In the genomic region with DNA sequence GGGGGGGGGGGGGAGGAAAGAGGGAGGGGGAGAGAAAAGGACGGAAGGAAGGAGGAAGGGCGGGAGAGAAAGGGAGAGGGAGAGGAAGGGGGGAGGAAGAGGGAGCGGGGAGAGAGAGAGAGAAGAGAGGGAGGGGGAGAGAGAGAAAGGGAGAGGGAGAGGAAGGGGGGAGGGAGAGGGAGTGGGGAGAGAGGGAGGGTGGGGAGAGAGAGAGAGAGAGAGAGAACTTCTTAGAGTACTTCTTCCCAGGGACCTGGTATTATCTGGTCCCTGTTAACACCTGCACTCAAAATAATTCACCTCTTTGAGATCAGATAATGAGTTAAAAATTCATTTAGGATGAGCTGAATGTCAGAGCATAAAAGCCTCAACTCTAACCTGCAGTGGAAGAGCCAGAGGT, we compare ENCODE assay signal across 7 cellular contexts. TPM values are rescaled to one million over a fixed set of nuclear protein-coding genes. Genes with fewer than 3 reads are reported as not detected.
DNase-seq lines count a peak whose midpoint lies in the region; ATAC-seq, FAIRE-seq and TF ChIP-seq lines count a peak whose summit lies in the region.

No MANE protein-coding gene starts in this region.

- peak overlapping the region; percentile 78 for H2BK5ac ChIP-seq in IMR-90 (ENCODE audit: low read depth, low read length, poor library complexity, severe bottlenecking)

- peak overlapping the region; percentile 99 for H3K4ac ChIP-seq in IMR-90 (ENCODE audit: low read depth, low read length)

- no peak for FAIRE-seq in keratinocyte (lab: Jason Lieb, UNC)

- intact Hi-C loops in IMR-90 (cut with micrococcal nuclease) (no loop called here), lower leg skin (cut with DNase I; ENCODE audit: low total_unique reads) (no loop called here)

- no peak for TF ChIP-seq CTCF in IMR-90 (conservative IDR thresholded peaks at IDR 0.05; ENCODE audit: low read depth, low read length)
- no peak for TF ChIP-seq CTCF in keratinocyte (optimal IDR thresholded peaks at IDR 0.05 in 1 of 3, IDR thresholded peaks at IDR 0.05 in 1 of 3, conservative IDR thresholded peaks at IDR 0.05 in 1 of 3; ENCODE audit: extremely low read depth in 1 of 3, insufficient read depth in 2 of 3, low read length in 3 of 3)
- TF ChIP-seq CTCF in lower leg skin (IDR thresholded peaks at IDR 0.05): no peak

- no peak overlapping the region for H2BK15ac ChIP-seq in IMR-90 (ENCODE audit: low read depth, low read length)

- H3K9me1 ChIP-seq in IMR-90 (ENCODE audit: insufficient read depth, low read length): peaks cover 13% of the 10 kb centered on the region
- no peaks in the 10 kb centered on the region for H3K9me1 ChIP-seq in keratinocyte (ENCODE audit: control insufficient read depth, extremely low read depth, insufficient read depth, low read length)

- peak overlapping the region; percentile 94 for H3K4me3 Mint-ChIP-seq in activated naive CD8-positive, alpha-beta T cell treated with anti-CD3 and anti-CD28 coated beads, Interleukin-2, amount 50 U/mL, for 24 hours

- WGBS in IMR-90 (ENCODE audit: extremely low coverage in 2 of 2, insufficient read length in 1 of 2), 2 experiments: no CpG with 5 or more reads among the region's 3 CpGs
- WGBS in lower leg skin, 2 donors: 0 to 8% methylated on average over 2 of the region's 3 CpGs

- H3K56ac ChIP-seq in IMR-90 (ENCODE audit: extremely low read depth, insufficient read depth, low read length): peak overlapping the region; percentile 96; the same call in 1 of the 2 replicates

- peaks cover 24% of the 10 kb centered on the region for H3K4me1 Mint-ChIP-seq in activated naive CD8-positive, alpha-beta T cell treated with anti-CD3 and anti-CD28 coated beads, Interleukin-2, amount 50 U/mL, for 24 hours

- TF ChIP-seq POLR2A in IMR-90 (IDR thresholded peaks at IDR 0.05; ENCODE audit: low read depth, low read length) (no peak), lower leg skin (IDR thresholded peaks at IDR 0.05) (no peak)

- no peaks in the 10 kb centered on the region for H3K9me3 ChIP-seq in IMR-90 (ENCODE audit: control insufficient read depth, insufficient read depth, low read length)
- no peaks in the 10 kb centered on the region for H3K9me3 ChIP-seq in keratinocyte (ENCODE audit: control insufficient read depth, low read depth, low read length)
- H3K9me3 ChIP-seq in subcutaneous abdominal adipose tissue (ENCODE audit: control insufficient read depth in 5 of 5, low read length in 5 of 5): no peaks in the 10 kb centered on the region

- in situ Hi-C loops in IMR-90 (cut with MboI; ENCODE audit: low sequenced_read_pairs): no loop called here
- in situ Hi-C loops in G401 (cut with HindIII; ENCODE audit: low sequenced_read_pairs): no loop called here

- DNase-seq in IMR-90: peak; percentile 12
- no peak for DNase-seq in activated naive CD8-positive, alpha-beta T cell treated with anti-CD3 and anti-CD28 coated beads, Interleukin-2, amount 50 U/mL, for 24 hours
- no peak for DNase-seq in keratinocyte (ENCODE audit: low read depth, low spot score)
- DNase-seq in G401 (ENCODE audit: low spot score): no peak
- no peak for DNase-seq in lower leg skin (ENCODE audit: low spot score in 2 of 2)

- peaks cover 46% of the 10 kb centered on the region for H4K20me1 ChIP-seq in IMR-90 (ENCODE audit: insufficient read depth, low read length)
- peaks cover 7% of the 10 kb centered on the region for H4K20me1 ChIP-seq in keratinocyte (ENCODE audit: control insufficient read depth, extremely low read depth, insufficient read depth, low read length)

- no peaks in the 10 kb centered on the region for H3K9me3 Mint-ChIP-seq in activated naive CD8-positive, alpha-beta T cell treated with anti-CD3 and anti-CD28 coated beads, Interleukin-2, amount 50 U/mL, for 24 hours

- POLR2A ChIA-PET in IMR-90 (lab: Charles Lee; ENCODE audit: unreplicated experiment): no interaction called here

- H3K4me3 ChIP-seq in IMR-90 (ENCODE audit: insufficient read depth, low read depth, low read length) (peak overlapping the region; percentile 75), keratinocyte (ENCODE audit: control insufficient read depth in 2 of 3, extremely low read depth in 1 of 3, insufficient read depth in 2 of 3, low read depth in 1 of 3, low read length in 3 of 3) (peak overlapping the region; percentile 92 to 100 (median 99)), subcutaneous abdominal adipose tissue (ENCODE audit: low read depth in 1 of 5, low read length in 5 of 5) (peak overlapping the region; percentile 78 to 100 (median 99)), lower leg skin (ENCODE audit: low read depth, poor library complexity, severe bottlenecking) (no peak overlapping the region)

- H2BK20ac ChIP-seq in IMR-90 (ENCODE audit: low read depth, low read length): no peak overlapping the region

- H3K14ac ChIP-seq in IMR-90 (replicated peaks; ENCODE audit: low read depth, low read length): peak overlapping the region; percentile 99

- no peaks in the 10 kb centered on the region for H3K27me3 Mint-ChIP-seq in activated naive CD8-positive, alpha-beta T cell treated with anti-CD3 and anti-CD28 coated beads, Interleukin-2, amount 50 U/mL, for 24 hours

- peak overlapping the region; percentile 96 to 99; a peak in 2 of 4 replicates for H4K8ac ChIP-seq in IMR-90 (ENCODE audit: low read depth in 2 of 2, low read length in 2 of 2)

- peaks cover 29 to 56% of the 10 kb centered on the region in 2 experiments for H3K79me1 ChIP-seq in IMR-90 (ENCODE audit: low read depth in 1 of 2, low read length in 2 of 2)

- H2AFZ ChIP-seq in IMR-90 (replicated peaks; ENCODE audit: low read length, poor library complexity) (no peak overlapping the region), keratinocyte (ENCODE audit: control insufficient read depth, low read length) (no peak overlapping the region)

- H3K36me3 ChIP-seq in IMR-90 (ENCODE audit: control insufficient read depth, insufficient read depth, low read length) (peaks cover 33% of the 10 kb centered on the region), keratinocyte (ENCODE audit: control insufficient read depth in 2 of 2, extremely low read depth in 1 of 2, insufficient read depth in 2 of 2, low read length in 2 of 2) (peaks cover 30 to 35% of the 10 kb centered on the region in 2 experiments), subcutaneous abdominal adipose tissue (ENCODE audit: control insufficient read depth in 5 of 5, insufficient read depth in 5 of 5, low read length in 5 of 5) (peaks cover 1 to 37% (median 36%) of the 10 kb centered on the region in 5 donors)

- H4K5ac ChIP-seq in IMR-90 (ENCODE audit: low read depth, low read length): peak overlapping the region; percentile 78; the same call in 1 of the 2 replicates

- H4K91ac ChIP-seq in IMR-90 (ENCODE audit: insufficient read depth, low read depth, low read length): peak overlapping the region; percentile 97; the same call in 1 of the 2 replicates

- H3K23ac ChIP-seq in IMR-90 (ENCODE audit: low read depth, low read length): peak overlapping the region; percentile 98

- H3K27ac Mint-ChIP-seq in activated naive CD8-positive, alpha-beta T cell treated with anti-CD3 and anti-CD28 coated beads, Interleukin-2, amount 50 U/mL, for 24 hours: peak overlapping the region; percentile 88

- BruUV-seq in IMR-90 (replicated peaks; lab: Mats Ljungman, UMichigan): no TSS peak

- no peak for ATAC-seq in IMR-90 (ENCODE audit: low read depth)
- ATAC-seq in activated naive CD8-positive, alpha-beta T cell treated with anti-CD3 and anti-CD28 coated beads, Interleukin-2, amount 50 U/mL, for 24 hours: no peak
- no peak for ATAC-seq in HG02610 (IDR thresholded peaks at IDR 0.05; ENCODE audit: unreplicated experiment)

- H3K27ac ChIP-seq in IMR-90 (ENCODE audit: insufficient read depth, low read length): no peak overlapping the region
- H3K27ac ChIP-seq in keratinocyte (ENCODE audit: control insufficient read depth, insufficient read depth, low read length): peak overlapping the region; percentile 95
- H3K27ac ChIP-seq in subcutaneous abdominal adipose tissue (ENCODE audit: low read depth, low read length): peak overlapping the region; percentile 84

- CTCF ChIA-PET in IMR-90 (lab: Yijun Ruan, JAX): interaction anchor here (1.6 kb wide), 1 partner anchor 419 kb away, joined by 7 read pairs; no protein-coding TSS in a partner anchor

- TF ChIP-seq RAD21 in IMR-90 (IDR thresholded peaks at IDR 0.05; ENCODE audit: low read length): no peak

- H3K79me2 ChIP-seq in keratinocyte (ENCODE audit: control insufficient read depth, insufficient read depth, low read length): peaks cover 34% of the 10 kb centered on the region

- no peak overlapping the region for H2BK120ac ChIP-seq in IMR-90 (ENCODE audit: low read depth, low read length)

- peak overlapping the region; percentile 99; the same call in 1 of the 2 replicates for H2AK5ac ChIP-seq in IMR-90 (ENCODE audit: low read depth, low read length)

- peaks cover 4% of the 10 kb centered on the region; the same call in 1 of the 2 replicates for H3K4me1 ChIP-seq in IMR-90 (ENCODE audit: control insufficient read depth, insufficient read depth, low read length)
- peaks cover 6% of the 10 kb centered on the region for H3K4me1 ChIP-seq in keratinocyte (ENCODE audit: control insufficient read depth, extremely low read depth, insufficient read depth, low read length)
- peaks cover 7 to 32% (median 21%) of the 10 kb centered on the region in 5 donors for H3K4me1 ChIP-seq in subcutaneous abdominal adipose tissue (ENCODE audit: control insufficient read depth in 5 of 5, insufficient read depth in 5 of 5, low read length in 5 of 5)

- H3K36me3 Mint-ChIP-seq in activated naive CD8-positive, alpha-beta T cell treated with anti-CD3 and anti-CD28 coated beads, Interleukin-2, amount 50 U/mL, for 24 hours (ENCODE audit: low read depth): peaks cover 17% of the 10 kb centered on the region

- H2AK9ac ChIP-seq in IMR-90 (replicated peaks; ENCODE audit: low read depth, low read length, poor library complexity): peak overlapping the region; percentile 100

- H3K9ac ChIP-seq in IMR-90 (ENCODE audit: low read depth, low read length): peak overlapping the region; percentile 90
- peak overlapping the region; percentile 96 for H3K9ac ChIP-seq in keratinocyte (ENCODE audit: control insufficient read depth, extremely low read depth, insufficient read depth, low read length)
- H3K9ac ChIP-seq in subcutaneous abdominal adipose tissue (ENCODE audit: low read length in 5 of 5): peak overlapping the region; percentile 99 to 100 (median 100)

- H3K4me2 ChIP-seq in IMR-90 (ENCODE audit: low read depth, low read length): peak overlapping the region; percentile 95
- peak overlapping the region; percentile 97 for H3K4me2 ChIP-seq in keratinocyte (ENCODE audit: control insufficient read depth, extremely low read depth, insufficient read depth, low read depth, low read length)

- H3K27me3 ChIP-seq in IMR-90 (ENCODE audit: control insufficient read depth, insufficient read depth, low read length) (peaks cover 7% of the 10 kb centered on the region), keratinocyte (ENCODE audit: control insufficient read depth, extremely low read depth, insufficient read depth, low read length) (peaks cover 4% of the 10 kb centered on the region), subcutaneous abdominal adipose tissue (ENCODE audit: control insufficient read depth in 5 of 5, insufficient read depth in 4 of 5, low read length in 5 of 5) (no peaks in the 10 kb centered on the region)

- H3K18ac ChIP-seq in IMR-90 (ENCODE audit: low read depth, low read length): no peak overlapping the region

- dilution Hi-C loops in IMR-90 (cut with HindIII; ENCODE audit: low sequenced_read_pairs, unreplicated experiment) (no loop called here), keratinocyte (cut with MboI; ENCODE audit: extremely low pct_ligation_motif_present, low sequenced_read_pairs) (no loop called here)

RNA-seq across cellular contexts. Expression of a gene that starts 1.1 kb away (rescaled TPM):
- total RNA-seq in IMR-90 (2012; rRNA removed) (443 and 475 TPM in 2 replicates), lower leg skin (100 to 1,000 TPM in 1 of 4 donors, 10 to 100 TPM in 3; 73.7 to 105 (median 93.0) TPM)
- polyA plus RNA-seq in IMR-90 (2012; rRNA removed) (364 and 377 TPM in 2 replicates), keratinocyte (120 to 165 TPM (median 124 TPM) in 3 replicates)
- 372 and 417 TPM in 2 replicates for polyA plus RNA-seq in IMR-90 (2012; cell fraction: cytosol; rRNA removed)
- polyA plus RNA-seq in IMR-90 (2012; cell fraction: nucleus; rRNA removed; ENCODE audit: low replicate concordance): 300 and 409 TPM in 2 replicates
- 49.4 TPM for polyA plus RNA-seq in keratinocyte (2011; ENCODE audit: low read depth)
- 97.7 and 143 TPM in 2 replicates for polyA plus RNA-seq in keratinocyte (2011; cell fraction: cytosol; rRNA removed)
- polyA plus RNA-seq in keratinocyte (2011; cell fraction: nucleus; rRNA removed): 109 and 125 TPM in 2 replicates
- polyA plus RNA-seq in keratinocyte (2012; ENCODE audit: low replicate concordance): 90.5 and 167 TPM in 2 replicates
- 175 to 254 TPM (median 185 TPM) in 3 replicates for polyA minus RNA-seq in keratinocyte
- polyA minus RNA-seq in keratinocyte (2011; cell fraction: cytosol; rRNA and poly(A)+ RNA removed): 134 TPM
- polyA minus RNA-seq in keratinocyte (2011; cell fraction: nucleus; rRNA and poly(A)+ RNA removed): 60.9 and 70.4 TPM in 2 replicates
- total RNA-seq in G401 (2014; rRNA removed; shearing (Covaris generic)): 147 and 148 TPM in 2 replicates

RNA-seq across cellular contexts. Expression of a gene that starts 27.1 kb away (rescaled TPM):
- not detected in 2 replicates for total RNA-seq in IMR-90 (2012; rRNA removed)
- polyA plus RNA-seq in IMR-90 (2012; rRNA removed): 0.27 TPM in 1 of 2 replicates, not detected in the other
- polyA plus RNA-seq in IMR-90 (2012; cell fraction: cytosol; rRNA removed): not detected in 2 replicates
- polyA plus RNA-seq in IMR-90 (2012; cell fraction: nucleus; rRNA removed; ENCODE audit: low replicate concordance): 0.11 and 0.62 TPM in 2 replicates
- not detected in 3 replicates for polyA plus RNA-seq in keratinocyte
- not detected for polyA plus RNA-seq in keratinocyte (2011; ENCODE audit: low read depth)
- polyA plus RNA-seq in keratinocyte (2011; cell fraction: cytosol; rRNA removed): not detected in 2 replicates
- polyA plus RNA-seq in keratinocyte (2011; cell fraction: nucleus; rRNA removed): 0.11 TPM in 1 of 2 replicates, not detected in the other
- polyA plus RNA-seq in keratinocyte (2012; ENCODE audit: low replicate concordance): 0.21 TPM in 1 of 2 replicates, not detected in the other
- not detected in 3 replicates for polyA minus RNA-seq in keratinocyte
- not detected for polyA minus RNA-seq in keratinocyte (2011; cell fraction: cytosol; rRNA and poly(A)+ RNA removed)
- not detected in 2 replicates for polyA minus RNA-seq in keratinocyte (2011; cell fraction: nucleus; rRNA and poly(A)+ RNA removed)
- not detected in 2 replicates for total RNA-seq in G401 (2014; rRNA removed; shearing (Covaris generic))
- total RNA-seq in lower leg skin: not detected
